1 cellular context compared by ENCODE assay signal in the genomic region with DNA sequence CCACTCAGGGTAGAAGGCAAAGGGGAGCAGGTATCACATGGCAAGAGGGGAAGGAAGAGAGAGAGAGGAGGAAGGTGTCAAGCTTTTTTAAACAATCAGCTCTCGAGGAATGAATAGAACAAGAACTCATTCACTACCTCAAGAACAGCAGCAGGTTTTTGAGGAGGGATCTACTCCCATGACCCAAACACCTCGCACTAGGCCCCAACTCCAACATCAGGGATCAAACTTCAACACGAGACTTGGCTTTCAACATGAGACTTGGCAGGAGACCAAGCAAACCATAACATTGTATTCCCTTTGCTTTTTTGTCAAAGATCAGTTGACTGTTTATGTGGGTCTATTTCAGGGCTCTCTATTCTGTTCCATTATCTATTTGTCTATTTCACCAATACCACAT.
A peak's percentile ranks its signal among the peaks of the same experiment; 100 is the strongest.
TF ChIP-seq lines count a peak whose summit lies in the region.

No MANE protein-coding gene starts in this region.

TF ChIP-seq in HepG2, 621 proteins besides CTCF, POLR2A, EP300 and RAD21 (continued from another document):
- TF ChIP-seq, protein P1, sequence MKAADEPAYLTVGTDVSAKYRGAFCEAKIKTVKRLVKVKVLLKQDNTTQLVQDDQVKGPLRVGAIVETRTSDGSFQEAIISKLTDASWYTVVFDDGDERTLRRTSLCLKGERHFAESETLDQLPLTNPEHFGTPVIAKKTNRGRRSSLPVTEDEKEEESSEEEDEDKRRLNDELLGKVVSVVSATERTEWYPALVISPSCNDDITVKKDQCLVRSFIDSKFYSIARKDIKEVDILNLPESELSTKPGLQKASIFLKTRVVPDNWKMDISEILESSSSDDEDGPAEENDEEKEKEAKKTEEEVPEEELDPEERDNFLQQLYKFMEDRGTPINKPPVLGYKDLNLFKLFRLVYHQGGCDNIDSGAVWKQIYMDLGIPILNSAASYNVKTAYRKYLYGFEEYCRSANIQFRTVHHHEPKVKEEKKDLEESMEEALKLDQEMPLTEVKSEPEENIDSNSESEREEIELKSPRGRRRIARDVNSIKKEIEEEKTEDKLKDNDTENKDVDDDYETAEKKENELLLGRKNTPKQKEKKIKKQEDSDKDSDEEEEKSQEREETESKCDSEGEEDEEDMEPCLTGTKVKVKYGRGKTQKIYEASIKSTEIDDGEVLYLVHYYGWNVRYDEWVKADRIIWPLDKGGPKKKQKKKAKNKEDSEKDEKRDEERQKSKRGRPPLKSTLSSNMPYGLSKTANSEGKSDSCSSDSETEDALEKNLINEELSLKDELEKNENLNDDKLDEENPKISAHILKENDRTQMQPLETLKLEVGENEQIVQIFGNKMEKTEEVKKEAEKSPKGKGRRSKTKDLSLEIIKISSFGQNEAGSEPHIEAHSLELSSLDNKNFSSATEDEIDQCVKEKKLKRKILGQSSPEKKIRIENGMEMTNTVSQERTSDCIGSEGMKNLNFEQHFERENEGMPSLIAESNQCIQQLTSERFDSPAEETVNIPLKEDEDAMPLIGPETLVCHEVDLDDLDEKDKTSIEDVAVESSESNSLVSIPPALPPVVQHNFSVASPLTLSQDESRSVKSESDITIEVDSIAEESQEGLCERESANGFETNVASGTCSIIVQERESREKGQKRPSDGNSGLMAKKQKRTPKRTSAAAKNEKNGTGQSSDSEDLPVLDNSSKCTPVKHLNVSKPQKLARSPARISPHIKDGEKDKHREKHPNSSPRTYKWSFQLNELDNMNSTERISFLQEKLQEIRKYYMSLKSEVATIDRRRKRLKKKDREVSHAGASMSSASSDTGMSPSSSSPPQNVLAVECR (CRISPR knock-in tag; IDR thresholded peaks at IDR 0.05; ENCODE audit: borderline replicate concordance) = no peak
- TF ChIP-seq, protein P2, sequence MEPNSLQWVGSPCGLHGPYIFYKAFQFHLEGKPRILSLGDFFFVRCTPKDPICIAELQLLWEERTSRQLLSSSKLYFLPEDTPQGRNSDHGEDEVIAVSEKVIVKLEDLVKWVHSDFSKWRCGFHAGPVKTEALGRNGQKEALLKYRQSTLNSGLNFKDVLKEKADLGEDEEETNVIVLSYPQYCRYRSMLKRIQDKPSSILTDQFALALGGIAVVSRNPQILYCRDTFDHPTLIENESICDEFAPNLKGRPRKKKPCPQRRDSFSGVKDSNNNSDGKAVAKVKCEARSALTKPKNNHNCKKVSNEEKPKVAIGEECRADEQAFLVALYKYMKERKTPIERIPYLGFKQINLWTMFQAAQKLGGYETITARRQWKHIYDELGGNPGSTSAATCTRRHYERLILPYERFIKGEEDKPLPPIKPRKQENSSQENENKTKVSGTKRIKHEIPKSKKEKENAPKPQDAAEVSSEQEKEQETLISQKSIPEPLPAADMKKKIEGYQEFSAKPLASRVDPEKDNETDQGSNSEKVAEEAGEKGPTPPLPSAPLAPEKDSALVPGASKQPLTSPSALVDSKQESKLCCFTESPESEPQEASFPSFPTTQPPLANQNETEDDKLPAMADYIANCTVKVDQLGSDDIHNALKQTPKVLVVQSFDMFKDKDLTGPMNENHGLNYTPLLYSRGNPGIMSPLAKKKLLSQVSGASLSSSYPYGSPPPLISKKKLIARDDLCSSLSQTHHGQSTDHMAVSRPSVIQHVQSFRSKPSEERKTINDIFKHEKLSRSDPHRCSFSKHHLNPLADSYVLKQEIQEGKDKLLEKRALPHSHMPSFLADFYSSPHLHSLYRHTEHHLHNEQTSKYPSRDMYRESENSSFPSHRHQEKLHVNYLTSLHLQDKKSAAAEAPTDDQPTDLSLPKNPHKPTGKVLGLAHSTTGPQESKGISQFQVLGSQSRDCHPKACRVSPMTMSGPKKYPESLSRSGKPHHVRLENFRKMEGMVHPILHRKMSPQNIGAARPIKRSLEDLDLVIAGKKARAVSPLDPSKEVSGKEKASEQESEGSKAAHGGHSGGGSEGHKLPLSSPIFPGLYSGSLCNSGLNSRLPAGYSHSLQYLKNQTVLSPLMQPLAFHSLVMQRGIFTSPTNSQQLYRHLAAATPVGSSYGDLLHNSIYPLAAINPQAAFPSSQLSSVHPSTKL (CRISPR knock-in tag; IDR thresholded peaks at IDR 0.05) = no peak
- TF ChIP-seq GATAD2A (CRISPR knock-in tag; IDR thresholded peaks at IDR 0.05) = no peak
- TF ChIP-seq DNMT1 (CRISPR knock-in tag; IDR thresholded peaks at IDR 0.05) = no peak
- no peak for TF ChIP-seq ZNF672 (CRISPR knock-in tag; IDR thresholded peaks at IDR 0.05)
- TF ChIP-seq ZNF501 (CRISPR knock-in tag; IDR thresholded peaks at IDR 0.05) = no peak
- no peak for TF ChIP-seq SOX6 (IDR thresholded peaks at IDR 0.05)
- peak; percentile 44; the same call in 1 of the 2 replicates for TF ChIP-seq SOX6 (CRISPR knock-in tag; IDR thresholded peaks at IDR 0.05)
- no peak for TF ChIP-seq KAT8 (CRISPR knock-in tag; IDR thresholded peaks at IDR 0.05)
- TF ChIP-seq ZFX (CRISPR knock-in tag; IDR thresholded peaks at IDR 0.05; ENCODE audit: low read depth) = 0 out of 2 replicates have a peak, but pooled peaks have one; percentile 28
- TF ChIP-seq PAWR (CRISPR knock-in tag; IDR thresholded peaks at IDR 0.05; ENCODE audit: borderline replicate concordance) = no peak
- peak; percentile 42 for TF ChIP-seq HNF4A (CRISPR knock-in tag; IDR thresholded peaks at IDR 0.05)
